ENCODE assay signal across 8 cellular contexts in the genomic region with DNA sequence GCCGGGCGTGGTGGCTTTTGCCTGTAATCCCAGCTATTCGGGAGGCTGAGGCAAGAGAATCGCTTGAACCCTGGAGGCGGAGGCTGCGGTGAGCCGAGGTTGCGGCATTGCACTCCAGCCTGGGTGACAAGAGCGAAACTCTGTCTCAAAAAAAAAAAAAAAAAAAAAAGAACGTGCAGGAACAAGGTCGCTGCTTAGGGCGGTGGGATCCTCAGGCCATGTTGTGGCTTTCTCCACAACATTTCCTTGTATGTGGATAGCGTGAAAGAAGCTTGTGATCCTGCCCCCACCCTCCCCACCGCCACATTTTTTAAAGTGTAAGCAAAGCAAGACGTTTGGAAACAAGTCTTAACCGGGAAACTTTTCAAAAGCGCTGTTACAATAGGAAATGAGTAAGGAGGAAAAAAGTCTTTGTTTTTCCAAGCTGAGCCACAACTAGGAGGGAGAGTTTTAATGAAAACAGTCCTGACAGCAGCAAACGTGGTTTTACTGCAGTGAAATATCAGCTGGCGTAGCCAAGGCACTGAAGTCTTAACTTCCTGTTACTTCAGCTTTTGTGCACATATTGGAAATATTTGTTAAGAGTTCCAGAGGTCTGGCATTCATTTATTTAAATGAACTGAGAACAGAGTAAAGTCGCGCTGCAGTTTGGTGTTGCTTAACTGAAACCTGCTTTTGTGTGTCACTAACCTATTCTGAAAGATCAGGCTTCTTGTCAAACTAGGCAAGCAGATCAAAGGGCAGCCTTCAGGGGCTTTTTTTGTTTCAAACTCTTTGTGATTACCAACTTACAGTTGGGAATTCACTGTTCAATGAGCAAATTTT. TPM values are rescaled to one million over a fixed set of nuclear protein-coding genes. Genes with fewer than 3 reads are reported as not detected.
DNase-seq lines count a peak whose midpoint lies in the region; ATAC-seq, FAIRE-seq and TF ChIP-seq lines count a peak whose summit lies in the region.

No MANE protein-coding gene starts in this region.

- no peaks in the 10 kb centered on the region for H4K20me1 ChIP-seq in GM12878 (ENCODE audit: control insufficient read depth, insufficient read depth)

- H3K4me2 ChIP-seq in GM12878 (ENCODE audit: control insufficient read depth, insufficient read depth), result peak overlapping the region; percentile 70

- no peak for TF ChIP-seq RAD21 in GM12878 (IDR thresholded peaks at IDR 0.05; ENCODE audit: insufficient read depth, low read depth, low read length)

- no peak for ATAC-seq in Panc1
- ATAC-seq in GM12878, result peak; percentile 25

- TF ChIP-seq CTCF in Panc1 (IDR thresholded peaks at IDR 0.05) (no peak), GM12878 (IDR thresholded peaks at IDR 0.05 in 2 of 3, conservative IDR thresholded peaks at IDR 0.05 in 1 of 3; ENCODE audit: control insufficient read depth in 2 of 3, extremely low read depth in 1 of 3, insufficient read depth in 1 of 3, low read depth in 3 of 3, low read length in 3 of 3) (no peak), GM13976 (IDR thresholded peaks at IDR 0.05; ENCODE audit: borderline replicate concordance, control extremely low read depth, extremely low read depth, insufficient read depth, missing control alignments) (no peak)

- TF ChIP-seq POLR2A in GM12878 (IDR thresholded peaks at IDR 0.05; ENCODE audit: low read depth, low read length), result no peak

- POLR2A ChIA-PET in Panc1 (lab: Charles Lee) (interaction anchor here (0.5 to 3.3 kb wide), 15 partner anchors 13 to 877 kb away, joined by 3 to 23 read pairs (median 8); no protein-coding TSS in a partner anchor), GM12878 (lab: Charles Lee) (interaction anchor here (0.5 to 2.2 kb wide), 8 partner anchors 20 to 474 kb away, joined by 3 to 9 read pairs (median 4); no protein-coding TSS in a partner anchor), HEK293T (lab: Yijun Ruan, JAX) (interaction anchor here (1.1 kb wide), 2 partner anchors 9 to 45 kb away, joined by 3 to 4 read pairs; no protein-coding TSS in a partner anchor)

- TF ChIP-seq EP300 in GM12878 (IDR thresholded peaks at IDR 0.05; ENCODE audit: borderline replicate concordance in 1 of 2, control insufficient read depth in 1 of 2, low read depth in 2 of 2, low read length in 2 of 2), result no peak

- CTCF ChIA-PET in Panc1 (lab: Charles Lee) (interaction anchor here (0.7 to 1.8 kb wide), 3 partner anchors 81 to 141 kb away, joined by 8 to 12 read pairs (median 12); no protein-coding TSS in a partner anchor), GM12878 (lab: Yijun Ruan, JAX) (interaction anchor here (0.6 to 6.0 kb wide), 45 partner anchors 8 to 212 kb away, joined by 3 to 79 read pairs (median 6); a partner anchor contains a TSS), HEK293T (lab: Yijun Ruan, JAX) (interaction anchor here (0.6 to 1.2 kb wide), 3 partner anchors 29 to 205 kb away, joined by 4 to 9 read pairs (median 5); no protein-coding TSS in a partner anchor)

- H3K9ac ChIP-seq in GM12878 (ENCODE audit: control insufficient read depth, insufficient read depth, low read length) (no peak overlapping the region; the same call in 1 of the 2 replicates), skeletal muscle tissue (ENCODE audit: low read depth in 1 of 3, low read length in 3 of 3) (peak overlapping the region; percentile 50 to 98 (median 84))

- in situ Hi-C loops in Panc1 (cut with HindIII; ENCODE audit: low pct_unique_long_range_greater_than_20kb, low sequenced_read_pairs), result no loop called here
- in situ Hi-C loops in GM12878 (cut with MboI), result loop anchor here (5.0 to 10.0 kb wide), 3 partner anchors 144 to 479 kb away; no protein-coding TSS in a partner anchor
- in situ Hi-C loops in GM13976 (cut with MboI; ENCODE audit: low sequenced_read_pairs, unreplicated experiment), result loop anchor here (10.0 kb wide), 1 partner anchor 141 kb away; no protein-coding TSS in a partner anchor

- H3K9me3 ChIP-seq in Panc1 (ENCODE audit: control insufficient read depth, insufficient read depth, low read depth, low read length) (no peaks in the 10 kb centered on the region), GM12878 (replicated peaks; ENCODE audit: control insufficient read depth, insufficient read depth, low read length) (no peaks in the 10 kb centered on the region; the same call in 2 of the 3 replicates), iPS-18c (ENCODE audit: control insufficient read depth, insufficient read depth, low read length) (no peaks in the 10 kb centered on the region), skeletal muscle tissue (ENCODE audit: control insufficient read depth in 3 of 3, low read length in 3 of 3) (no peaks in the 10 kb centered on the region)

- no peak overlapping the region for H2AFZ ChIP-seq in GM12878 (ENCODE audit: control insufficient read depth, low read depth, low read length)

- intact Hi-C loops in Panc1 (cut with micrococcal nuclease; ENCODE audit: unreplicated experiment) (loop anchor here (1.0 to 5.0 kb wide), 2 partner anchors 173 to 214 kb away; no protein-coding TSS in a partner anchor), GM12878 (cut with micrococcal nuclease; ENCODE audit: unreplicated experiment) (loop anchor here (1.0 to 5.0 kb wide), 2 partner anchors 172 to 214 kb away; no protein-coding TSS in a partner anchor)

- no peak for FAIRE-seq in GM12878 (lab: Jason Lieb, UNC)

- H3K27me3 ChIP-seq in Panc1 (ENCODE audit: control insufficient read depth, insufficient read depth, low read length), result no peaks in the 10 kb centered on the region
- peaks cover 2 to 16% of the 10 kb centered on the region in 2 experiments for H3K27me3 ChIP-seq in GM12878 (replicated peaks in 1 of 2; ENCODE audit: control insufficient read depth in 2 of 2, insufficient read depth in 2 of 2, low read length in 1 of 2)
- H3K27me3 ChIP-seq in skeletal muscle tissue (ENCODE audit: control insufficient read depth in 3 of 3, insufficient read depth in 3 of 3, low read length in 3 of 3), result no peaks in the 10 kb centered on the region

- H3K79me2 ChIP-seq in GM12878 (ENCODE audit: control insufficient read depth, insufficient read depth, low read length), result no peaks in the 10 kb centered on the region

- H3K4me1 ChIP-seq in Panc1 (ENCODE audit: control insufficient read depth, insufficient read depth, low read length) (peaks cover 41% of the 10 kb centered on the region), GM12878 (ENCODE audit: control insufficient read depth, insufficient read depth, low read length) (peaks cover 25% of the 10 kb centered on the region), skeletal muscle tissue (ENCODE audit: control insufficient read depth in 3 of 3, insufficient read depth in 3 of 3, low read length in 3 of 3) (peaks cover 6 to 34% (median 23%) of the 10 kb centered on the region in 3 donors)

- peak; percentile 46 for DNase-seq in activated naive CD4-positive, alpha-beta T cell treated with Interleukin-2 at 50 U/mL for 16 hours
- no peak for DNase-seq in activated naive CD4-positive, alpha-beta T cell (lab: John Stamatoyannopoulos, UW)
- no peak for DNase-seq in Panc1 (ENCODE audit: low read depth, low spot score)
- DNase-seq in GM12878 (ENCODE audit: low read depth, low spot score), result no peak
- DNase-seq in GM13976 (ENCODE audit: low spot score), result no peak
- DNase-seq in HEK293T (ENCODE audit: extremely low spot score), result no peak

- SMC1A ChIA-PET in GM12878 (lab: Charles Lee; ENCODE audit: uncharacterized antibody, unreplicated experiment), result interaction anchor here (0.7 to 5.7 kb wide), 40 partner anchors 7 to 212 kb away, joined by 3 to 54 read pairs (median 5); no protein-coding TSS in a partner anchor

- RAD21 ChIA-PET in GM12878 (lab: Charles Lee; ENCODE audit: unreplicated experiment), result interaction anchor here (0.6 to 6.0 kb wide), 23 partner anchors 9 to 481 kb away, joined by 3 to 49 read pairs (median 4); a partner anchor contains a TSS

- BruUV-seq in Panc1 (replicated peaks; lab: Mats Ljungman, UMichigan) (no TSS peak), GM12878 (replicated peaks; lab: Mats Ljungman, UMichigan) (no TSS peak)

- H3K36me3 ChIP-seq in Panc1 (ENCODE audit: control insufficient read depth, insufficient read depth, low read length) (peaks cover 26% of the 10 kb centered on the region), GM12878 (ENCODE audit: control insufficient read depth in 2 of 2, insufficient read depth in 2 of 2, low read length in 1 of 2) (no peaks in the 10 kb centered on the region), skeletal muscle tissue (ENCODE audit: control insufficient read depth in 3 of 3, insufficient read depth in 3 of 3, low read length in 3 of 3) (peaks cover 5 to 16% (median 9%) of the 10 kb centered on the region in 3 donors)

- H3K4me3 ChIP-seq in Panc1 (ENCODE audit: low read depth in 2 of 2, low read length in 2 of 2) (peak overlapping the region; percentile 97 to 98), GM12878 (peak overlapping the region; percentile 28; the same call in 1 of the 2 replicates), iPS-18c (ENCODE audit: insufficient read depth, low read depth, low read length) (peak overlapping the region; percentile 92), skeletal muscle tissue (ENCODE audit: low read length in 3 of 3) (peak overlapping the region; percentile 54 to 80 (median 67))

- H3K27ac ChIP-seq in Panc1 (ENCODE audit: low read length) (peak overlapping the region; percentile 100), GM12878 (ENCODE audit: control insufficient read depth, insufficient read depth) (peak overlapping the region; percentile 19; the same call in 1 of the 2 replicates), skeletal muscle tissue (ENCODE audit: low read depth, low read length) (peak overlapping the region; percentile 98)

- 35% methylated on average over 15 of the region's 21 CpGs for WGBS in GM12878 (ENCODE audit: insufficient coverage, insufficient replicate concordance, low lambda C conversion rate, missing lambda C conversion rate)

RNA-seq across cellular contexts. Expression of a gene that starts 3.8 kb away (rescaled TPM):
- total RNA-seq in Panc1 (2021; ENCODE audit: unreplicated experiment) (171 TPM), GM12878 (2014; rRNA removed) (8.3 and 9.0 TPM in 2 replicates), GM12878 (2014; rRNA removed; fragmentation: Illumina TruSeq; extraction: Trizol) (5.3 and 6.7 TPM in 2 replicates), GM12878 (2021) (6.2 and 6.4 TPM in 2 replicates), skeletal muscle tissue (55.3 TPM)
- 131 TPM for polyA plus RNA-seq in Panc1 (2012; ENCODE audit: insufficient read length)
- total RNA-seq in GM12878 (2013; cell fraction: nucleolus; rRNA removed), result 35.4 and 35.6 TPM in 2 replicates
- 2.1 TPM for polyA plus RNA-seq in GM12878 (2011; ENCODE audit: low read depth)
- polyA plus RNA-seq in GM12878 (2011; rRNA removed) (1.5 and 1.8 TPM in 2 replicates), GM12878 (2014; fragmentation: Illumina TruSeq; extraction: Trizol) (8.5 and 9.3 TPM in 2 replicates), GM12878 (2014; fragmentation: Nextera tagmentation; extraction: Ambion mirVana) (1 to 10 TPM; 2.1 TPM), GM12878 (2014; rRNA removed) (6.6 and 7.8 TPM in 2 replicates), GM12878 (2016; fragmentation: Nextera tagmentation; extraction: Ambion mirVana) (1 to 10 TPM; 6.2 to 7.2 TPM)
- 1.6 and 2.5 TPM in 2 replicates for polyA plus RNA-seq in GM12878 (2011; cell fraction: cytosol; rRNA removed)
- 2.9 and 6.2 TPM in 2 replicates for polyA plus RNA-seq in GM12878 (2011; cell fraction: nucleus; rRNA removed)
- 3.6 and 6.1 TPM in 2 replicates for polyA plus RNA-seq in GM12878 (2012)
- 0.51 and 2.2 TPM in 2 replicates for polyA minus RNA-seq in GM12878 (2011; rRNA and poly(A)+ RNA removed)
- polyA minus RNA-seq in GM12878 (2011; cell fraction: cytosol; rRNA and poly(A)+ RNA removed), result 1.2 and 1.7 TPM in 2 replicates
- polyA minus RNA-seq in GM12878 (2011; cell fraction: nucleus; rRNA and poly(A)+ RNA removed), result 0.85 and 2.9 TPM in 2 replicates

Comparison
In these comparisons a context has a peak if more than half of its experiments do, and no peak if none do; other contexts are left out.
1. H3K27ac ChIP-seq: peak in every context shown above with its lines; median percentile 100 in Panc1; 98 in skeletal muscle tissue; 19 in GM12878.
2. H3K4me3 ChIP-seq: peak in every context shown above with its lines; median percentile 98 in Panc1; 92 in iPS-18c; 67 in skeletal muscle tissue; 28 in GM12878.